Comparison of ENCODE assay signal across 14 cellular contexts in the genomic region with DNA sequence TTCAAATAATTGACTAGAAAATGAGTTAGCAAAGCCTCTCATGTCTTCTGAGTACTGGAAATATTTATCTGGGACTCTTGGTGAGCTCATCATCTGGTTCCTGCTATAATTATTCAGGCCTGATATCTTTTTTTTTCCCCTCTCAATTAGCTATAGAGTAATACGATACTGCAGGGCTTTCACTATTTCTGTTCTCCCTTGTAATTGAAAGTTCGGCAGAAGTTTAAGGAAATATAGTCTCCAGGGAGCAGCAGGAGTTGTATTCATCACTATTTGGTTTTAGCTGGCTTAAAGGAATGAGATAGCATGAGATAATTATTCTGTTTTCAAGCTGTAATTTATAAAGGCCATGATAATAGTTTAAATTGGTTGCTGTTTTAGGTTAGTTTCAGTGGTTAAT.
"Had no signal": no experiment of that assay in that cellular context is flagged by ENCODE, and none has a peak within 500 bp of the region (broad histone marks: within the 10 kb centered on the region; RNA-seq: fewer than 3 reads in every experiment).

No MANE protein-coding gene starts in this region.

- ATAC-seq: activated CD4-positive, CD25-positive, alpha-beta regulatory T cell treated with anti-CD3 and anti-CD28 coated beads, Interleukin-2, amount 50 U/mL, for 24 hours; left ventricle myocardium superior had no signal

- H3K27ac Mint-ChIP-seq: activated naive CD4-positive, alpha-beta T cell treated with anti-CD3 and anti-CD28 coated beads, Interleukin-2, amount 50 U/mL, for 24 hours had no signal

- DNase-seq: activated T-cell treated with anti-CD3 and anti-CD28 coated beads, Interleukin-2, amount 50 U/mL, for 1 hour; amniotic stem cell; esophagus squamous epithelium; kidney; left ventricle myocardium superior; mesendoderm; stimulated activated CD4-positive, alpha-beta T cell treated with anti-CD3 and anti-CD28 coated beads, Interleukin-15, amount 100 ng/mL, for 24 hours; stimulated activated CD4-positive, alpha-beta T cell treated with anti-CD3 and anti-CD28 coated beads, Interleukin-4, amount 100 ng/mL, for 4 hours; T-helper 2 cell; tibial artery; uterus had no signal

- H3K9me3 Mint-ChIP-seq: neural crest cell had no signal

- H3K36me3 Mint-ChIP-seq: activated naive CD4-positive, alpha-beta T cell treated with anti-CD3 and anti-CD28 coated beads, Interleukin-2, amount 50 U/mL, for 24 hours had no signal

- H3K27me3 Mint-ChIP-seq: activated naive CD4-positive, alpha-beta T cell treated with anti-CD3 and anti-CD28 coated beads, Interleukin-2, amount 50 U/mL, for 24 hours had no signal

- H3K4me1 Mint-ChIP-seq: activated naive CD4-positive, alpha-beta T cell treated with anti-CD3 and anti-CD28 coated beads, Interleukin-2, amount 50 U/mL, for 24 hours; neural crest cell had no signal

- H3K4me3 Mint-ChIP-seq: activated naive CD4-positive, alpha-beta T cell treated with anti-CD3 and anti-CD28 coated beads, Interleukin-2, amount 50 U/mL, for 24 hours; neural crest cell had no signal
